Comparison of ENCODE assay signal across 12 cellular contexts in the genomic region with DNA sequence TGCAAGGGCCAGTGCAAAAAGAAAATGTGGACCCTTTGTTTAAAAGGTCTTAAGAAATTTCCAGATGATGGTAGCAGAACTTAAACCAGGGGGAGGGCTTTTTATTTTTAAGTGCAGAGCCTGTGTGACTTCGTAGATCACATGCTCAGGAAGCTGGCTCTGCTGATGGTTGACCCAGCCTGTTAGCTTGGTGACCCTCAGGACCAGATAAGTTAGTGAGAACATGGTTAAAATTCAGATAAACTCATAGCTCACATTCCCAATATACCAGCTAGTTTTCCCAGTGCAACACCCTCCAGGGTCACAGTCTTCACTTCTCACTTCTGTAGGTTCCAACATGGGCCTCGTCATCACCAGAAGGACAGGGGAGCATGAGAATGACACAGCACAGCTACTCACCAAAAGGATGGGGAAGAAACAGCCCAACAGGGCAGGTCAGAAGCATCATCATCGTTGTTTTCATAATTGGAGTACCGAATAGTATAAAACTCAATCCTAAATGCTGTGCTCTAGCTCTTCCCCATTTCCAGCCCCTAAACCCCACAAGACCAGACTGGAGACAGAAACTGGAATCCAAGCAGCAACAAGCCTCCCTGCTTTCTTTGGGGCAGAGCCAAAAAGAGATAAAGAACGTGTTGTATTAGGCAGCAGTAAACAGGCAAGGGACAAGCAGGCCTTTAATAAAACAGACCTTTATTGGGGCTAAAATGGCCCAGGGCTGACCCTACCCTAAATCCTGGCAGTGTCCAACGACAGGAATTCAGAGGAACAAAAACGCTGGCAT.
DNase-seq lines count a peak whose midpoint lies in the region; ATAC-seq and TF ChIP-seq lines count a peak whose summit lies in the region.
"Had no signal": no experiment of that assay in that cellular context is flagged by ENCODE, and none has a peak within 500 bp of the region (broad histone marks: within the 10 kb centered on the region; RNA-seq: fewer than 3 reads in every experiment).

No MANE protein-coding gene starts in this region.

- CTCF ChIA-PET in WTC11 (lab: Charles Lee): no interaction called here

- peaks cover 4% of the 10 kb centered on the region for H3K4me1 ChIP-seq in right cardiac atrium (ENCODE audit: control insufficient read depth, insufficient read depth, low read length)

- no peaks in the 10 kb centered on the region for H3K27me3 ChIP-seq in right cardiac atrium (ENCODE audit: control insufficient read depth, insufficient read depth)

- 25% methylated on average over 7 of the region's 7 CpGs for WGBS in right cardiac atrium

- no peaks in the 10 kb centered on the region for H3K4me1 Mint-ChIP-seq in WTC11
- H3K4me1 Mint-ChIP-seq: activated CD4-positive, alpha-beta T cell treated with anti-CD3 and anti-CD28 coated beads, Interleukin-2, amount 10 ng/mL, durations not matched to agents 24 days and 14 days had no signal

- H3K27me3 Mint-ChIP-seq in WTC11 (ENCODE audit: low read depth): peaks cover 23% of the 10 kb centered on the region

- POLR2A ChIA-PET in WTC11 (lab: Charles Lee): interaction anchor here (0.6 kb wide), 1 partner anchor 81 kb away, joined by 11 read pairs; no protein-coding TSS in a partner anchor

- no peaks in the 10 kb centered on the region for H3K36me3 Mint-ChIP-seq in WTC11

- no peak overlapping the region for H3K4me3 Mint-ChIP-seq in WTC11
- H3K4me3 Mint-ChIP-seq: activated CD4-positive, alpha-beta T cell treated with anti-CD3 and anti-CD28 coated beads, Interleukin-2, amount 10 ng/mL, durations not matched to agents 24 days and 14 days had no signal

- no peak for TF ChIP-seq CTCF in WTC11 (IDR thresholded peaks at IDR 0.05)

- intact Hi-C loops in right cardiac atrium (cut with DNase I): no loop called here

- H3K27ac Mint-ChIP-seq in WTC11: no peak overlapping the region
- H3K27ac Mint-ChIP-seq: activated CD4-positive, alpha-beta T cell treated with anti-CD3 and anti-CD28 coated beads, Interleukin-2, amount 10 ng/mL, durations not matched to agents 24 days and 14 days had no signal

- H3K4me3 ChIP-seq in right cardiac atrium (ENCODE audit: low read length): no peak overlapping the region

- H3K27ac ChIP-seq in right cardiac atrium (ENCODE audit: low read length): peak overlapping the region; percentile 86

- DNase-seq in C1 segment of cervical spinal cord (lab: John Stamatoyannopoulos, UW) (peak in 11 of 14 donors; percentile 6 to 87 (median 53)), cerebellar cortex (ENCODE audit: low spot score) (peak; percentile 23), right cardiac atrium (peak in 1 of 3 donors; percentile 49), pons (ENCODE audit: low spot score) (peak; percentile 98), WTC11 (ENCODE audit: low spot score) (no peak), T1000 (lab: John Stamatoyannopoulos, UW) (no peak), EL (no peak)
- DNase-seq: activated CD4-positive, alpha-beta T cell treated with anti-CD3 and anti-CD28 coated beads, Interleukin-2, amount 10 ng/mL, durations not matched to agents 24 days and 14 days; KG1; NCI-H2029 had no signal

- no peaks in the 10 kb centered on the region for H3K9me3 ChIP-seq in right cardiac atrium (ENCODE audit: control insufficient read depth, low read length)

- ATAC-seq in right cardiac atrium (peak; percentile 77 to 92), WTC11 (no peak), GM21423 (IDR thresholded peaks at IDR 0.05; ENCODE audit: unreplicated experiment) (no peak)
- ATAC-seq: left lobe of liver had no signal

- no peaks in the 10 kb centered on the region; the same call in 1 of the 2 replicates for H3K9me3 Mint-ChIP-seq in WTC11

TF ChIP-seq in WTC11, 78 proteins besides CTCF, POLR2A, EP300 and RAD21:
- TF ChIP-seq, protein P1, sequence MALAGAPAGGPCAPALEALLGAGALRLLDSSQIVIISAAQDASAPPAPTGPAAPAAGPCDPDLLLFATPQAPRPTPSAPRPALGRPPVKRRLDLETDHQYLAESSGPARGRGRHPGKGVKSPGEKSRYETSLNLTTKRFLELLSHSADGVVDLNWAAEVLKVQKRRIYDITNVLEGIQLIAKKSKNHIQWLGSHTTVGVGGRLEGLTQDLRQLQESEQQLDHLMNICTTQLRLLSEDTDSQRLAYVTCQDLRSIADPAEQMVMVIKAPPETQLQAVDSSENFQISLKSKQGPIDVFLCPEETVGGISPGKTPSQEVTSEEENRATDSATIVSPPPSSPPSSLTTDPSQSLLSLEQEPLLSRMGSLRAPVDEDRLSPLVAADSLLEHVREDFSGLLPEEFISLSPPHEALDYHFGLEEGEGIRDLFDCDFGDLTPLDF (CRISPR knock-in tag; IDR thresholded peaks at IDR 0.05): no peak
- TF ChIP-seq, protein P2, sequence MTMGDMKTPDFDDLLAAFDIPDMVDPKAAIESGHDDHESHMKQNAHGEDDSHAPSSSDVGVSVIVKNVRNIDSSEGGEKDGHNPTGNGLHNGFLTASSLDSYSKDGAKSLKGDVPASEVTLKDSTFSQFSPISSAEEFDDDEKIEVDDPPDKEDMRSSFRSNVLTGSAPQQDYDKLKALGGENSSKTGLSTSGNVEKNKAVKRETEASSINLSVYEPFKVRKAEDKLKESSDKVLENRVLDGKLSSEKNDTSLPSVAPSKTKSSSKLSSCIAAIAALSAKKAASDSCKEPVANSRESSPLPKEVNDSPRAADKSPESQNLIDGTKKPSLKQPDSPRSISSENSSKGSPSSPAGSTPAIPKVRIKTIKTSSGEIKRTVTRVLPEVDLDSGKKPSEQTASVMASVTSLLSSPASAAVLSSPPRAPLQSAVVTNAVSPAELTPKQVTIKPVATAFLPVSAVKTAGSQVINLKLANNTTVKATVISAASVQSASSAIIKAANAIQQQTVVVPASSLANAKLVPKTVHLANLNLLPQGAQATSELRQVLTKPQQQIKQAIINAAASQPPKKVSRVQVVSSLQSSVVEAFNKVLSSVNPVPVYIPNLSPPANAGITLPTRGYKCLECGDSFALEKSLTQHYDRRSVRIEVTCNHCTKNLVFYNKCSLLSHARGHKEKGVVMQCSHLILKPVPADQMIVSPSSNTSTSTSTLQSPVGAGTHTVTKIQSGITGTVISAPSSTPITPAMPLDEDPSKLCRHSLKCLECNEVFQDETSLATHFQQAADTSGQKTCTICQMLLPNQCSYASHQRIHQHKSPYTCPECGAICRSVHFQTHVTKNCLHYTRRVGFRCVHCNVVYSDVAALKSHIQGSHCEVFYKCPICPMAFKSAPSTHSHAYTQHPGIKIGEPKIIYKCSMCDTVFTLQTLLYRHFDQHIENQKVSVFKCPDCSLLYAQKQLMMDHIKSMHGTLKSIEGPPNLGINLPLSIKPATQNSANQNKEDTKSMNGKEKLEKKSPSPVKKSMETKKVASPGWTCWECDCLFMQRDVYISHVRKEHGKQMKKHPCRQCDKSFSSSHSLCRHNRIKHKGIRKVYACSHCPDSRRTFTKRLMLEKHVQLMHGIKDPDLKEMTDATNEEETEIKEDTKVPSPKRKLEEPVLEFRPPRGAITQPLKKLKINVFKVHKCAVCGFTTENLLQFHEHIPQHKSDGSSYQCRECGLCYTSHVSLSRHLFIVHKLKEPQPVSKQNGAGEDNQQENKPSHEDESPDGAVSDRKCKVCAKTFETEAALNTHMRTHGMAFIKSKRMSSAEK (CRISPR knock-in tag; IDR thresholded peaks at IDR 0.05; ENCODE audit: borderline replicate concordance): no peak
- no peak for TF ChIP-seq MXD4 (CRISPR knock-in tag; IDR thresholded peaks at IDR 0.05; ENCODE audit: borderline replicate concordance)

Comparison
In these comparisons a context has a peak if more than half of its experiments do, and no peak if none do; other contexts are left out.
1. DNase-seq: peak in C1 segment of cervical spinal cord (11 of 14), cerebellar cortex (single experiment) and pons (single experiment); none in WTC11 (single experiment), T1000 (single experiment) and EL (single experiment).
2. ATAC-seq: peak in right cardiac atrium (2 of 2); none in WTC11 (single experiment) and GM21423 (single experiment).